Comparison of ENCODE assay signal across 10 cellular contexts in the genomic region with DNA sequence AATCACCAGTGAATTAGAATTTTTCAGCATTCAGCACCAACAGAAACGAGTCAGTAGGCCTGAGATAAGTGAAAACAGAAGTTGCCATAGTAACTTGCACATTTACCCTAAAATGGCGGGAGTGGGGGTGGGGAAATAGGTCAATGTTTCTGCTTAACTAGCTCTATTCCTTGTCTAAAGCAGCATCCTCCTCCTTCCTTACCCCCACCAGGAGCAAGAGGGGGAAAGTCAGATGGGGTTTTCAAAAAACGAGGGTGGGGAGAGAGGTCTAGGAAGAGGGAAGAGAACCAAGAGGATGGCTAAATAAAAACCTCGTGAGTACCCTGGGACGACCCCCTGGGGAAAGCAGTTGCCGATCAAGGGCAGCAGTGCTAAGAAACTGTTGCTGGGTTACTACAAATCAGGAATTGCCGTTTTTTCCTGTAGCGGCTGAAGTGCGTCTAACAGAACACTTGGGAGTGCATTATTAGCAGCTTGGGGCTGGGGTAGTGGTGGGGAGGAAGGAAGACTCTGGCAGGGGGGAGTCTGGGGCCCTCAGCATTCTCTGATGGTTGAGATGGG. TPM values are rescaled to one million over a fixed set of nuclear protein-coding genes. Genes with fewer than 3 reads are reported as not detected.
DNase-seq lines count a peak whose midpoint lies in the region; ATAC-seq and TF ChIP-seq lines count a peak whose summit lies in the region.
"Had no signal": no experiment of that assay in that cellular context is flagged by ENCODE, and none has a peak within 500 bp of the region (broad histone marks: within the 10 kb centered on the region; RNA-seq: fewer than 3 reads in every experiment).

No MANE protein-coding gene starts in this region.

- H3K36me3 Mint-ChIP-seq in nephron progenitor cell (ENCODE audit: low read depth): peaks cover 68% of the 10 kb centered on the region

- no peaks in the 10 kb centered on the region for H3K9me3 Mint-ChIP-seq in nephron progenitor cell

- H3K27me3 Mint-ChIP-seq in nephron progenitor cell (ENCODE audit: low read depth, poor library complexity): no peaks in the 10 kb centered on the region

- DNase-seq in G401 (ENCODE audit: low spot score) (peak; percentile 73), NCI-H2171 (lab: John Stamatoyannopoulos, UW) (peak; percentile 17), nephron progenitor cell (peak; percentile 30), HEK293T (ENCODE audit: extremely low spot score) (no peak), glomerular visceral epithelial cell (ENCODE audit: extremely low spot score) (no peak), HuH-7.5 (ENCODE audit: low spot score) (no peak)
- DNase-seq: effector CD8-positive, alpha-beta T cell; KG1 had no signal

- CTCF ChIA-PET in HEK293T (lab: Yijun Ruan, JAX): interaction anchor here (0.6 kb wide), 1 partner anchor 13 kb away, joined by 3 read pairs; no protein-coding TSS in a partner anchor

- H3K27ac Mint-ChIP-seq in nephron progenitor cell: peak overlapping the region; percentile 78

- POLR2A ChIA-PET in HEK293T (lab: Yijun Ruan, JAX): no interaction called here

- H3K27ac ChIP-seq in cingulate gyrus (ENCODE audit: low read depth, low read length): peak overlapping the region; percentile 79

- H3K4me3 Mint-ChIP-seq in nephron progenitor cell: peak overlapping the region; percentile 64

- no peak for TF ChIP-seq CTCF in nephron progenitor cell (IDR thresholded peaks at IDR 0.05)

- no peak for ATAC-seq in HG03378 (IDR thresholded peaks at IDR 0.05; ENCODE audit: unreplicated experiment)

- H3K4me1 Mint-ChIP-seq in nephron progenitor cell: peaks cover 31% of the 10 kb centered on the region

- in situ Hi-C loops in G401 (cut with HindIII; ENCODE audit: low sequenced_read_pairs): no loop called here

TF ChIP-seq in HEK293T, 16 proteins besides CTCF, POLR2A, EP300 and RAD21:
- TF ChIP-seq CTBP1 (IDR thresholded peaks at IDR 0.05; ENCODE audit: borderline replicate concordance) (no peak), TARDBP (IDR thresholded peaks at IDR 0.05) (no peak), LEF1 (IDR thresholded peaks at IDR 0.05; ENCODE audit: borderline replicate concordance) (no peak), FOXK2 (IDR thresholded peaks at IDR 0.05) (no peak), ARNT (IDR thresholded peaks at IDR 0.05) (no peak), ELF4 (IDR thresholded peaks at IDR 0.05) (no peak), NFRKB (IDR thresholded peaks at IDR 0.05) (no peak), BHLHE40 (IDR thresholded peaks at IDR 0.05; ENCODE audit: borderline replicate concordance) (no peak), FOXA1 (IDR thresholded peaks at IDR 0.05) (no peak), ZNF384 (IDR thresholded peaks at IDR 0.05) (no peak), SP1 (IDR thresholded peaks at IDR 0.05) (no peak), FOXM1 (IDR thresholded peaks at IDR 0.05; ENCODE audit: borderline replicate concordance) (no peak), HDGF (IDR thresholded peaks at IDR 0.05; ENCODE audit: borderline replicate concordance) (no peak), L3MBTL2 (conservative IDR thresholded peaks at IDR 0.05) (no peak), SUZ12 (IDR thresholded peaks at IDR 0.05) (no peak)
- TF ChIP-seq, protein P1, sequence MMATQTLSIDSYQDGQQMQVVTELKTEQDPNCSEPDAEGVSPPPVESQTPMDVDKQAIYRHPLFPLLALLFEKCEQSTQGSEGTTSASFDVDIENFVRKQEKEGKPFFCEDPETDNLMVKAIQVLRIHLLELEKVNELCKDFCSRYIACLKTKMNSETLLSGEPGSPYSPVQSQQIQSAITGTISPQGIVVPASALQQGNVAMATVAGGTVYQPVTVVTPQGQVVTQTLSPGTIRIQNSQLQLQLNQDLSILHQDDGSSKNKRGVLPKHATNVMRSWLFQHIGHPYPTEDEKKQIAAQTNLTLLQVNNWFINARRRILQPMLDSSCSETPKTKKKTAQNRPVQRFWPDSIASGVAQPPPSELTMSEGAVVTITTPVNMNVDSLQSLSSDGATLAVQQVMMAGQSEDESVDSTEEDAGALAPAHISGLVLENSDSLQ (IDR thresholded peaks at IDR 0.05): no peak

RNA-seq across cellular contexts. Expression of gene MNT, which starts 34.4 kb away (rescaled TPM):
- total RNA-seq in G401 (2014; rRNA removed; shearing (Covaris generic)): 2.4 and 3.2 TPM in 2 replicates

Comparison
In these comparisons a context has a peak if more than half of its experiments do, and no peak if none do; other contexts are left out.
1. DNase-seq: peak in G401 (single experiment), NCI-H2171 (single experiment) and nephron progenitor cell (single experiment); none in HEK293T (single experiment), glomerular visceral epithelial cell (single experiment) and HuH-7.5 (single experiment).